In the genomic region with DNA sequence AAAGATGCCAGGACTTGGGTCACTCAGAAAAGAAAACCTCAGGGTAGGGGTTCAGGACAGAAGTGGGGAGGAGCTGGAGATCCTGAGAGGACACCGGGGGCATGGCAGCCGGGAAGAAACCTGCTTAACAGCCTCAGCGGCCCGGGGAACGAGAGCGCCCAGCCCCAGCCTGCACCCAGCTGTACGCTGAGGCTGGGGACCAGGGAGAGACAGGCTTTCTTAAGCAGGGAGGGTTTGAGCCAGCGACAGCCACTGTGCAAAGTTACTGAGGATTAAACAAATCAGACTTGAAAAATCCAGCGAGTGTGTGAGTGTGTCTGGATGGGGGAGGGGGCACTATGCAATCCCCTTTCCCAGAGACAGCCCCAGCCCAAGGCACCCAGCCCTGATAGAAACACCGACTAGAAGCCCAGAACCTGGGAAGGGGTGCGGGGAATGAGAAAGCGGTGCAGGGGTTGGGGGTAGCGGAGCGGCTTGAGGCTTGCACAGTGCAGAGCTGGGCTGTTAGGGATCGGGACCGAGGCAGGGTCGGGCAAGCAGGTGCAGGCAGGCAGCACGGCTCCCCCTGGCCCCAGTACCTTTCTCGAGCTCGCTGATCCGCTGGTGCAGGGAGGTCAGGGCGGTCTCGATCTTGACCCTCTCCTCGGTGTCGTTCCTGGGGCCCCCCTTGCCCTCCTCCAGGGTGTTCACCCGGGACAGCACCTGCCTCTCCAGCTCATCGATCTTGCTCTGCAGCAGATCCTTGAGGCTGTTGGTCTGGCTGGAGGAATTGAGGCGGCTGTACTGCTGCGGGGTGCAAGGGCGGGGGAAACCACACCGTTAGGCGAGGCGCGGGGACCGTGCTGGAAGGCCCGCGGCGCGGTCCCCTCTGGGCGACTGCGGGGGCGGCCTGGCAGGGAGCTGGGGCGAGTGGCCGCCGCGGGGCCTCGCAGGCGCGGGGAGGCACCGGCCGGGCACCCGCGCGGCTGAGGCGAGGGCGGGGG, we compare ENCODE assay signal across 8 cellular contexts. TPM values are rescaled to one million over a fixed set of nuclear protein-coding genes. Genes with fewer than 3 reads are reported as not detected.
DNase-seq lines count a peak whose midpoint lies in the region; ATAC-seq and TF ChIP-seq lines count a peak whose summit lies in the region.

No MANE protein-coding gene starts in this region.

- no peak for TF ChIP-seq EP300 in upper lobe of left lung (IDR thresholded peaks at IDR 0.05)

- 4% methylated on average over 27 to 35 of the region's 56 CpGs for WGBS in upper lobe of left lung, 2 donors

- no peaks in the 10 kb centered on the region for H3K36me3 Mint-ChIP-seq in activated CD8-positive, alpha-beta T cell treated with anti-CD3 and anti-CD28 coated beads for 36 hours (ENCODE audit: low read depth)

- peak; percentile 43 for DNase-seq in stimulated activated CD4-positive, alpha-beta T cell treated with anti-CD3 and anti-CD28 coated beads, Interleukin-15, amount 100 ng/mL, for 24 hours
- no peak for DNase-seq in stimulated activated CD4-positive, alpha-beta T cell treated with anti-CD3 and anti-CD28 coated beads, Interleukin-12 subunit alpha, Interleukin-12 subunit beta, amount 100 ng/mL, for 4 hours
- no peak for DNase-seq in activated CD8-positive, alpha-beta T cell treated with anti-CD3 and anti-CD28 coated beads for 36 hours
- DNase-seq in upper lobe of left lung (peak in 1 of 2 donors; percentile 48), GM03348 (ENCODE audit: low spot score) (no peak)

- no peak overlapping the region for H3K27ac Mint-ChIP-seq in activated CD8-positive, alpha-beta T cell treated with anti-CD3 and anti-CD28 coated beads for 36 hours

- H3K9me3 Mint-ChIP-seq in activated CD8-positive, alpha-beta T cell treated with anti-CD3 and anti-CD28 coated beads for 36 hours: no peaks in the 10 kb centered on the region

- H3K4me1 ChIP-seq in upper lobe of left lung: peaks cover 40 to 50% (median 45%) of the 10 kb centered on the region in 4 donors

- H3K4me3 ChIP-seq in iPS-18c (ENCODE audit: insufficient read depth, low read depth, low read length) (peak overlapping the region; percentile 29), upper lobe of left lung (peak overlapping the region in 3 of 4 donors; percentile 27 to 42 (median 42))

- peak overlapping the region; percentile 46 for H3K4me3 Mint-ChIP-seq in activated CD8-positive, alpha-beta T cell treated with anti-CD3 and anti-CD28 coated beads for 36 hours

- no peak for TF ChIP-seq POLR2A in upper lobe of left lung (IDR thresholded peaks at IDR 0.05)

- intact Hi-C loops in activated CD8-positive, alpha-beta T cell treated with anti-CD3 and anti-CD28 coated beads for 36 hours (cut with micrococcal nuclease): no loop called here

- CTCF ChIA-PET in activated CD8-positive, alpha-beta T cell treated with anti-CD3 and anti-CD28 coated beads for 36 hours (lab: Charles Lee): interaction anchor here (0.6 to 1.5 kb wide), 3 partner anchors 8 to 100 kb away, joined by 3 read pairs; no protein-coding TSS in a partner anchor

- POLR2A ChIA-PET in activated CD8-positive, alpha-beta T cell treated with anti-CD3 and anti-CD28 coated beads for 36 hours (lab: Charles Lee): interaction anchor here (0.6 to 4.0 kb wide), 4 partner anchors 19 to 504 kb away, joined by 3 to 15 read pairs (median 4); no protein-coding TSS in a partner anchor

- H3K27me3 ChIP-seq in upper lobe of left lung: peaks cover 2 to 67% (median 50%) of the 10 kb centered on the region in 4 donors

- H3K27ac ChIP-seq in upper lobe of left lung: no peak overlapping the region

- H3K4me1 Mint-ChIP-seq in activated CD8-positive, alpha-beta T cell treated with anti-CD3 and anti-CD28 coated beads for 36 hours (ENCODE audit: low read depth): peaks cover 16% of the 10 kb centered on the region

- peak; percentile 22 for ATAC-seq in activated CD8-positive, alpha-beta T cell treated with anti-CD3 and anti-CD28 coated beads for 36 hours
- no peak for ATAC-seq in upper lobe of left lung (ENCODE audit: low FRiP score in 2 of 2)
- ATAC-seq in HG02884 (IDR thresholded peaks at IDR 0.05; ENCODE audit: unreplicated experiment): no peak
- no peak for ATAC-seq in GM19455 (IDR thresholded peaks at IDR 0.05; ENCODE audit: unreplicated experiment)

- no peaks in the 10 kb centered on the region for H3K36me3 ChIP-seq in upper lobe of left lung

- H3K9me3 ChIP-seq in iPS-18c (ENCODE audit: control insufficient read depth, insufficient read depth, low read length): no peaks in the 10 kb centered on the region
- no peaks in the 10 kb centered on the region for H3K9me3 ChIP-seq in upper lobe of left lung

- peaks cover 48% of the 10 kb centered on the region for H3K27me3 Mint-ChIP-seq in activated CD8-positive, alpha-beta T cell treated with anti-CD3 and anti-CD28 coated beads for 36 hours

- TF ChIP-seq CTCF in activated CD8-positive, alpha-beta T cell treated with anti-CD3 and anti-CD28 coated beads for 36 hours (IDR thresholded peaks at IDR 0.05): no peak
- no peak for TF ChIP-seq CTCF in upper lobe of left lung (IDR thresholded peaks at IDR 0.05)

RNA-seq across cellular contexts. Expression of gene NPTX1, which starts 1.2 kb away (rescaled TPM):
- 1 to 10 TPM; 3.4 to 5.1 TPM for total RNA-seq in activated CD8-positive, alpha-beta T cell treated with anti-CD3 and anti-CD28 coated beads for 36 hours
- 10 to 100 TPM in 1 of 6 donors, 1 to 10 TPM in 4, under 1 TPM in 1; 0.39 to 11.5 (median 2.5) TPM for total RNA-seq in upper lobe of left lung
